In genomic region chr4:1690698-1691097, GRCh38 we compare ENCODE assay signal across 20 cellular contexts. TPM values are rescaled to one million over a fixed set of nuclear protein-coding genes. Genes with fewer than 3 reads are reported as not detected.
DNase-seq lines count a peak whose midpoint lies in the region; ATAC-seq and TF ChIP-seq lines count a peak whose summit lies in the region.
"Had no signal": no experiment of that assay in that cellular context is flagged by ENCODE, and none has a peak within 500 bp of the region (broad histone marks: within the 10 kb centered on the region; RNA-seq: fewer than 3 reads in every experiment).

No MANE protein-coding gene starts in this region.

- no peak overlapping the region for H3K4me3 Mint-ChIP-seq in activated T-helper 17 cell treated with anti-CD3 and anti-CD28 coated beads, Interleukin-2, amount 50 U/mL, for 72 hours
- no peak overlapping the region for H3K4me3 Mint-ChIP-seq in endodermal cell
- H3K4me3 Mint-ChIP-seq: CD8-positive, alpha-beta T cell had no signal

- no peaks in the 10 kb centered on the region for H3K79me2 ChIP-seq in osteoblast (ENCODE audit: insufficient read depth, low read length)

- H3K4me3 ChIP-seq in endodermal cell (ENCODE audit: low read length) (no peak overlapping the region), osteoblast (ENCODE audit: insufficient read depth, low read length) (no peak overlapping the region), esophagus muscularis mucosa (no peak overlapping the region)
- H3K4me3 ChIP-seq: BLaER1 treated with 17β-estradiol and CSF1 and Interleukin-3, amounts not matched to agents 10 nM and 100 nM had no signal

- peak overlapping the region; percentile 52 for H3K27ac Mint-ChIP-seq in activated T-helper 17 cell treated with anti-CD3 and anti-CD28 coated beads, Interleukin-2, amount 50 U/mL, for 72 hours
- H3K27ac Mint-ChIP-seq in endodermal cell: peak overlapping the region; percentile 21
- H3K27ac Mint-ChIP-seq: CD8-positive, alpha-beta T cell had no signal

- POLR2A ChIA-PET in RWPE1 (lab: Yijun Ruan, JAX; ENCODE audit: low non-redundant PET): no interaction called here

- CTCF ChIA-PET in RWPE1 (lab: Yijun Ruan, JAX): interaction anchor here (0.6 kb wide), 1 partner anchor 37 kb away, joined by 3 read pairs; no protein-coding TSS in a partner anchor

- no peak overlapping the region for H3K4me2 ChIP-seq in osteoblast (ENCODE audit: insufficient read depth, low read length)
- H3K4me2 ChIP-seq: BLaER1 treated with 17β-estradiol and CSF1 and Interleukin-3, amounts not matched to agents 10 nM and 100 nM had no signal

- no peak overlapping the region for H3K9ac ChIP-seq in endodermal cell (ENCODE audit: extremely low read depth, low read length, poor library complexity, severe bottlenecking)
- H3K9ac ChIP-seq: BLaER1 treated with 17β-estradiol and CSF1 and Interleukin-3, amounts not matched to agents 10 nM and 100 nM had no signal

- H3K27ac ChIP-seq in RWPE1: 0 out of 2 replicates have a peak overlapping the region, but pooled peaks have one; percentile 2
- no peak overlapping the region for H3K27ac ChIP-seq in endodermal cell (ENCODE audit: low read depth, low read length)
- H3K27ac ChIP-seq in osteoblast (ENCODE audit: low read depth, low read length): no peak overlapping the region
- H3K27ac ChIP-seq in esophagus muscularis mucosa (replicated peaks in 1 of 4): no peak overlapping the region
- H3K27ac ChIP-seq: BLaER1 treated with 17β-estradiol and CSF1 and Interleukin-3, amounts not matched to agents 10 nM and 100 nM had no signal

- no peak for TF ChIP-seq EP300 in esophagus muscularis mucosa (IDR thresholded peaks at IDR 0.05)

- H3K36me3 ChIP-seq in endodermal cell (ENCODE audit: control insufficient read depth, insufficient read depth, low read length) (peaks cover 58% of the 10 kb centered on the region), osteoblast (ENCODE audit: insufficient read depth, low read length) (peaks cover 53% of the 10 kb centered on the region), esophagus muscularis mucosa (peaks cover 30 to 58% (median 48%) of the 10 kb centered on the region in 4 donors)

- H3K27me3 Mint-ChIP-seq in activated T-helper 17 cell treated with anti-CD3 and anti-CD28 coated beads, Interleukin-2, amount 50 U/mL, for 72 hours: no peaks in the 10 kb centered on the region
- no peaks in the 10 kb centered on the region for H3K27me3 Mint-ChIP-seq in endodermal cell (ENCODE audit: insufficient read depth)

- TF ChIP-seq POLR2A in esophagus muscularis mucosa (IDR thresholded peaks at IDR 0.05; ENCODE audit: low read depth): no peak

- no peaks in the 10 kb centered on the region for H3K4me1 Mint-ChIP-seq in activated T-helper 17 cell treated with anti-CD3 and anti-CD28 coated beads, Interleukin-2, amount 50 U/mL, for 72 hours
- no peaks in the 10 kb centered on the region for H3K4me1 Mint-ChIP-seq in endodermal cell

- WGBS in endodermal cell (ENCODE audit: insufficient coverage in 1 of 2, insufficient read length in 1 of 2), 2 experiments: 92 to 100% methylated on average over 1 to 3 of the region's 3 CpGs
- WGBS in esophagus muscularis mucosa: 100% methylated on average over 2 of the region's 3 CpGs

- DNase-seq in RWPE1 (ENCODE audit: low spot score) (no peak), endodermal cell (no peak), osteoblast (ENCODE audit: insufficient read length, low spot score, missing footprints) (peak; percentile 3), esophagus muscularis mucosa (ENCODE audit: extremely low spot score) (no peak), left lobe of liver (ENCODE audit: low spot score) (no peak)
- DNase-seq in activated CD8-positive, alpha-beta memory T cell treated with anti-CD3 and anti-CD28 coated beads for 24 hours: no peak
- DNase-seq: CD8-positive, alpha-beta T cell; DMS153; GOT3; Kasumi-1; NCI-H1417; NCI-H1694 treated with DMSO at 0.1 percent for 48 hours; NCI-H2081 treated with DMSO at 0.1 percent for 48 hours; NCI-H2171 treated with DMSO at 0.1 percent for 48 hours; NCI-H526; OCI-M1; Right ventricle myocardium superior had no signal

- no peaks in the 10 kb centered on the region for H3K9me3 ChIP-seq in endodermal cell (ENCODE audit: control insufficient read depth, low read length)
- no peaks in the 10 kb centered on the region for H3K9me3 ChIP-seq in osteoblast (ENCODE audit: low read depth, low read length)
- no peaks in the 10 kb centered on the region for H3K9me3 ChIP-seq in esophagus muscularis mucosa
- H3K9me3 ChIP-seq: BLaER1 treated with 17β-estradiol and CSF1 and Interleukin-3, amounts not matched to agents 10 nM and 100 nM had no signal

- H3K4me1 ChIP-seq in endodermal cell (ENCODE audit: control insufficient read depth, insufficient read depth, low read length): no peaks in the 10 kb centered on the region
- no peaks in the 10 kb centered on the region for H3K4me1 ChIP-seq in osteoblast (ENCODE audit: insufficient read depth, low read length)
- H3K4me1 ChIP-seq in esophagus muscularis mucosa: no peaks in the 10 kb centered on the region

- H4K20me1 ChIP-seq in osteoblast (ENCODE audit: insufficient read depth, low read length): no peaks in the 10 kb centered on the region

- H3K27me3 ChIP-seq in endodermal cell (ENCODE audit: control insufficient read depth, insufficient read depth, low read length, poor library complexity, severe bottlenecking): no peaks in the 10 kb centered on the region
- no peaks in the 10 kb centered on the region for H3K27me3 ChIP-seq in osteoblast (ENCODE audit: insufficient read depth, low read length)
- H3K27me3 ChIP-seq in esophagus muscularis mucosa: no peaks in the 10 kb centered on the region
- H3K27me3 ChIP-seq: BLaER1 treated with 17β-estradiol and CSF1 and Interleukin-3, amounts not matched to agents 10 nM and 100 nM had no signal

- H3K36me3 Mint-ChIP-seq in activated T-helper 17 cell treated with anti-CD3 and anti-CD28 coated beads, Interleukin-2, amount 50 U/mL, for 72 hours (ENCODE audit: low read depth): peaks cover 71% of the 10 kb centered on the region
- peaks cover 52% of the 10 kb centered on the region for H3K36me3 Mint-ChIP-seq in endodermal cell (ENCODE audit: low read depth)

- TF ChIP-seq CTCF in RWPE1 (conservative IDR thresholded peaks at IDR 0.05; ENCODE audit: low read depth) (no peak), endodermal cell (conservative IDR thresholded peaks at IDR 0.05) (no peak), osteoblast (IDR thresholded peaks at IDR 0.05; ENCODE audit: extremely low read depth, low read depth, low read length) (no peak), esophagus muscularis mucosa (IDR thresholded peaks at IDR 0.05) (no peak)

- H2AFZ ChIP-seq in osteoblast (ENCODE audit: low read length): no peak overlapping the region

- no peak for ATAC-seq in activated T-helper 17 cell treated with anti-CD3 and anti-CD28 coated beads, Interleukin-2, amount 50 U/mL, for 72 hours (replicated peaks)
- ATAC-seq in left lobe of liver: no peak
- ATAC-seq: CD8-positive, alpha-beta T cell; HCT116 had no signal

- intact Hi-C loops in esophagus muscularis mucosa (cut with DNase I): no loop called here

- no peaks in the 10 kb centered on the region for H3K9me3 Mint-ChIP-seq in activated T-helper 17 cell treated with anti-CD3 and anti-CD28 coated beads, Interleukin-2, amount 50 U/mL, for 72 hours
- H3K9me3 Mint-ChIP-seq in endodermal cell: no peaks in the 10 kb centered on the region
- H3K9me3 Mint-ChIP-seq: CD8-positive, alpha-beta T cell had no signal

RNA-seq across cellular contexts. Expression of gene FAM53A, which starts 6.6 kb away (rescaled TPM):
- 1 to 10 TPM; 1.8 to 2.6 TPM for total RNA-seq in activated T-helper 17 cell treated with anti-CD3 and anti-CD28 coated beads, Interleukin-2, amount 50 U/mL, for 72 hours
- 1 to 10 TPM; 3.7 to 4.9 TPM for total RNA-seq in endodermal cell
- polyA plus RNA-seq in endodermal cell (2013, experiment 1 of 2): 3.0 TPM
- 3.6 TPM for polyA plus RNA-seq in endodermal cell (2013, experiment 2 of 2)
- total RNA-seq in osteoblast: 3.8 and 4.3 TPM in 2 replicates
- total RNA-seq in esophagus muscularis mucosa: 10 to 100 TPM in 1 of 4 donors, 1 to 10 TPM in 3; 5.2 to 13.3 (median 8.9) TPM
- total RNA-seq in left lobe of liver: 2.2 TPM

RNA-seq across cellular contexts. Expression of gene SLBP, which starts 21.4 kb away (rescaled TPM):
- total RNA-seq in activated T-helper 17 cell treated with anti-CD3 and anti-CD28 coated beads, Interleukin-2, amount 50 U/mL, for 72 hours: 100 to 1,000 TPM in 1 of 2 donors, 10 to 100 TPM in 1; 68.2 to 132 TPM
- total RNA-seq in endodermal cell (10 to 100 TPM; 52.1 to 60.7 TPM), osteoblast (51.9 and 55.7 TPM in 2 replicates), esophagus muscularis mucosa (10 to 100 TPM; 41.5 to 56.1 (median 45.5) TPM), left lobe of liver (12.3 TPM)
- polyA plus RNA-seq in endodermal cell (2013, experiment 1 of 2): 50.7 TPM
- polyA plus RNA-seq in endodermal cell (2013, experiment 2 of 2): 48.2 TPM

RNA-seq across cellular contexts. Expression of gene TMEM129, which starts 30.4 kb away (rescaled TPM):
- total RNA-seq in activated T-helper 17 cell treated with anti-CD3 and anti-CD28 coated beads, Interleukin-2, amount 50 U/mL, for 72 hours: 10 to 100 TPM; 15.7 to 16.0 TPM
- 10 to 100 TPM; 33.6 to 41.7 TPM for total RNA-seq in endodermal cell
- 32.2 TPM for polyA plus RNA-seq in endodermal cell (2013, experiment 1 of 2)
- 32.2 TPM for polyA plus RNA-seq in endodermal cell (2013, experiment 2 of 2)
- total RNA-seq in osteoblast: 37.1 and 38.0 TPM in 2 replicates
- total RNA-seq in esophagus muscularis mucosa: 100 to 1,000 TPM in 1 of 4 donors, 10 to 100 TPM in 3; 59.3 to 101 (median 72.6) TPM
- total RNA-seq in left lobe of liver: 30.3 TPM

RNA-seq across cellular contexts. Expression of gene TACC3, which starts 30.6 kb away (rescaled TPM):
- total RNA-seq in activated T-helper 17 cell treated with anti-CD3 and anti-CD28 coated beads, Interleukin-2, amount 50 U/mL, for 72 hours: 100 to 1,000 TPM; 151 to 204 TPM
- total RNA-seq in endodermal cell: 100 to 1,000 TPM; 113 to 182 TPM
- polyA plus RNA-seq in endodermal cell (2013, experiment 1 of 2): 142 TPM
- polyA plus RNA-seq in endodermal cell (2013, experiment 2 of 2): 150 TPM
- total RNA-seq in osteoblast: 3.2 and 4.0 TPM in 2 replicates
- 1 to 10 TPM; 2.5 to 8.8 (median 5.8) TPM for total RNA-seq in esophagus muscularis mucosa
- total RNA-seq in left lobe of liver: 4.5 TPM
